11 cellular contexts compared by ENCODE assay signal in the genomic region with DNA sequence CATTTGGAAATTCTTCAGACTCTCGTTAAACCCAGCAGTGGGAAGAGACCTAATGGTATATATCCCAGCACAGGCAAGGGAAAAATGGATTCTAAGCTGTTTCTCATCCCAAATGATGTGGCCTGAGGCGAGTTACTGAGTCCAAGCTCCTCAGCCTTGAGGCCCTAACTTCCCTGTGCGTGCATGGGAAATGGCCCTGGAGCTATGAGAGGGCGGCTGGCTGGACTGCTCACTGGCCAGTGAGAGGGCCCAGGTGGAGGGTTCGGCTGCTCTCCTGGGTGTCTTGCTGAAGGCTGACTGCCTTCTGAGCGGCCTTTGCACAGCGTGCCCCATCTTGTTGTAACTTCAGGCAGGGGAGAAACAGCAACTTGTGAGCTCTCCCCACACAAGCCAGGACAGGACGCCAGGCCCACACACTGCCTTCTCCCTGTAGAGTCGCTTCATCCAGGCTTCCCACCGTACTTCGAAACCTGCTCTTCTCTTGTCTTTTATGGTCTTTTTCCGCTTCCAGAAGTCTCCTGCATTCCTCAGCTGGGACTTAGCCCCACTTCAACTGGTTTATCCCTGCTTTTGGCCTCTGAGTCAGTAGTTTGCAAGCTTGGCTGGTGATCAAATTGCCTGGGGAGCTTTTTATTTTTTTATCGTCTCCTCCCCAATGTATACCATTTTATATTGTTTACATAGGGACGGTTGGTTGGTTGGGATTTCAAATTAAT. TPM values are rescaled to one million over a fixed set of nuclear protein-coding genes. Genes with fewer than 3 reads are reported as not detected.
DNase-seq lines count a peak whose midpoint lies in the region; ATAC-seq and TF ChIP-seq lines count a peak whose summit lies in the region.
"Had no signal": no experiment of that assay in that cellular context is flagged by ENCODE, and none has a peak within 500 bp of the region (broad histone marks: within the 10 kb centered on the region; RNA-seq: fewer than 3 reads in every experiment).

No MANE protein-coding gene starts in this region.

- H3K9me3 Mint-ChIP-seq in neural progenitor cell = no peaks in the 10 kb centered on the region

- H3K27me3 ChIP-seq in MG63 (no peaks in the 10 kb centered on the region), esophagus (ENCODE audit: control insufficient read depth in 1 of 2, insufficient read depth in 2 of 2, low read length in 2 of 2) (no peaks in the 10 kb centered on the region), neural progenitor cell (no peaks in the 10 kb centered on the region)

- H3K27ac ChIP-seq in esophagus (ENCODE audit: low read depth in 2 of 2, low read length in 1 of 2) = peak overlapping the region; percentile 72 to 78
- H3K27ac ChIP-seq in neural progenitor cell = peak overlapping the region; percentile 43

- H3K36me3 Mint-ChIP-seq in neural progenitor cell = no peaks in the 10 kb centered on the region

- H3K27me3 Mint-ChIP-seq in neural progenitor cell (ENCODE audit: insufficient read depth, low read depth) = peaks cover 5% of the 10 kb centered on the region

- no peak overlapping the region for H2AFZ ChIP-seq in neural progenitor cell (replicated peaks)

- ATAC-seq in HG03097 (IDR thresholded peaks at IDR 0.05; ENCODE audit: low FRiP score, unreplicated experiment) (no peak), HG02642 (IDR thresholded peaks at IDR 0.05; ENCODE audit: poor library complexity, unreplicated experiment) (no peak)

- H3K27ac Mint-ChIP-seq in neural progenitor cell = no peak overlapping the region

- peaks cover 15% of the 10 kb centered on the region for H3K4me1 Mint-ChIP-seq in neural progenitor cell

- H3K79me2 ChIP-seq in neural progenitor cell (ENCODE audit: low read depth) = no peaks in the 10 kb centered on the region

- H3K9ac ChIP-seq in neural progenitor cell = no peak overlapping the region

- TF ChIP-seq CTCF in neural progenitor cell (IDR thresholded peaks at IDR 0.05) = no peak

- peaks cover 0 to 5% of the 10 kb centered on the region in 2 donors for H3K4me1 ChIP-seq in esophagus (ENCODE audit: control insufficient read depth in 2 of 2, insufficient read depth in 2 of 2, low read length in 1 of 2)
- H3K4me1 ChIP-seq in neural progenitor cell = peaks cover 19% of the 10 kb centered on the region

- H3K4me3 Mint-ChIP-seq in neural progenitor cell = no peak overlapping the region

- H3K4me3 ChIP-seq in MG63 = no peak overlapping the region
- no peak overlapping the region for H3K4me3 ChIP-seq in esophagus (ENCODE audit: low read depth in 1 of 2, low read length in 2 of 2)
- H3K4me3 ChIP-seq in neural progenitor cell = no peak overlapping the region

- no peaks in the 10 kb centered on the region for H3K36me3 ChIP-seq in MG63
- no peaks in the 10 kb centered on the region for H3K36me3 ChIP-seq in esophagus (ENCODE audit: control insufficient read depth in 2 of 2, insufficient read depth in 2 of 2, low read length in 1 of 2)
- H3K36me3 ChIP-seq in neural progenitor cell = no peaks in the 10 kb centered on the region

- no peaks in the 10 kb centered on the region for H4K20me1 ChIP-seq in neural progenitor cell (ENCODE audit: low read depth)

- H3K4me2 ChIP-seq in neural progenitor cell = no peak overlapping the region

- H3F3A ChIP-seq in neural progenitor cell (ENCODE audit: low read depth) = peaks cover 26% of the 10 kb centered on the region

- peak; percentile 54 for DNase-seq in COLO829 (ENCODE audit: low spot score)
- peak; percentile 53 for DNase-seq in MG63
- DNase-seq in neural progenitor cell (ENCODE audit: low spot score) = peak; percentile 16
- DNase-seq in NCI-H2081 (lab: John Stamatoyannopoulos, UW) = no peak
- no peak for DNase-seq in DMS79 (lab: John Stamatoyannopoulos, UW)
- DNase-seq: activated CD8-positive, alpha-beta memory T cell treated with anti-CD3 and anti-CD28 coated beads, Interleukin-2, amount 50 U/mL, for 4 hours; midbrain; NCI-H146 had no signal

- WGBS in esophagus, 2 donors = 38 to 54% methylated on average over 14 of the region's 14 CpGs

- H3K9me3 ChIP-seq in MG63 = no peaks in the 10 kb centered on the region
- H3K9me3 ChIP-seq in esophagus (ENCODE audit: control insufficient read depth in 2 of 2, insufficient read depth in 1 of 2, low read depth in 1 of 2, low read length in 1 of 2) = no peaks in the 10 kb centered on the region
- H3K9me3 ChIP-seq in neural progenitor cell (ENCODE audit: low read depth) = no peaks in the 10 kb centered on the region

RNA-seq across cellular contexts. Expression of gene CDH3, which starts 13.3 kb away (rescaled TPM):
- not detected in 2 replicates for total RNA-seq in MG63 (2014; rRNA removed; shearing (Covaris generic); ENCODE audit: low replicate concordance)
- 10 to 100 TPM; 12.2 to 36.3 TPM for polyA plus RNA-seq in esophagus
- total RNA-seq in neural progenitor cell (ENCODE audit: low replicate concordance) = 3.9 and 11.0 TPM in 2 replicates

Comparison
In these comparisons a context has a peak if more than half of its experiments do, and no peak if none do; other contexts are left out.
1. DNase-seq: peak in COLO829 (single experiment), MG63 (single experiment) and neural progenitor cell (single experiment); none in NCI-H2081 (0 of 2) and DMS79 (single experiment).